Comparison of ENCODE assay signal across 1 cellular context in genomic region chr2:200800458-200800857, GRCh38.
TF ChIP-seq lines count a peak whose summit lies in the region.

No MANE protein-coding gene starts in this region.

TF ChIP-seq in GM12878, 131 proteins besides CTCF, POLR2A, EP300 and RAD21 (continued from another document):
- TF ChIP-seq ZBTB4 (CRISPR knock-in tag; IDR thresholded peaks at IDR 0.05) = no peak
- no peak for TF ChIP-seq POLR2AphosphoS5 (IDR thresholded peaks at IDR 0.05; ENCODE audit: low read length)
- no peak for TF ChIP-seq CBFB (IDR thresholded peaks at IDR 0.05; ENCODE audit: low read depth)
- TF ChIP-seq GATAD2B (conservative IDR thresholded peaks at IDR 0.05; ENCODE audit: low read depth) = no peak
- no peak for TF ChIP-seq NFYA (IDR thresholded peaks at IDR 0.05; ENCODE audit: borderline replicate concordance, low read depth, low read length)
- no peak for TF ChIP-seq PBX3 (IDR thresholded peaks at IDR 0.05; ENCODE audit: insufficient replicate concordance, low read depth, low read length)
- no peak for TF ChIP-seq GABPA (IDR thresholded peaks at IDR 0.05; ENCODE audit: low read depth)
- no peak for TF ChIP-seq HDAC6 (IDR thresholded peaks at IDR 0.05; ENCODE audit: unreplicated experiment)
- no peak for TF ChIP-seq SUZ12 (IDR thresholded peaks at IDR 0.05; ENCODE audit: unreplicated experiment)
- no peak for TF ChIP-seq ZNF274 (IDR thresholded peaks at IDR 0.05; ENCODE audit: insufficient read depth, insufficient read length)
- TF ChIP-seq TBL1XR1 (IDR thresholded peaks at IDR 0.05; ENCODE audit: low read depth, low read length) = no peak
- no peak for TF ChIP-seq ZBTB40 (IDR thresholded peaks at IDR 0.05; ENCODE audit: borderline replicate concordance)
